Comparison of ENCODE assay signal across 8 cellular contexts in the genomic region with DNA sequence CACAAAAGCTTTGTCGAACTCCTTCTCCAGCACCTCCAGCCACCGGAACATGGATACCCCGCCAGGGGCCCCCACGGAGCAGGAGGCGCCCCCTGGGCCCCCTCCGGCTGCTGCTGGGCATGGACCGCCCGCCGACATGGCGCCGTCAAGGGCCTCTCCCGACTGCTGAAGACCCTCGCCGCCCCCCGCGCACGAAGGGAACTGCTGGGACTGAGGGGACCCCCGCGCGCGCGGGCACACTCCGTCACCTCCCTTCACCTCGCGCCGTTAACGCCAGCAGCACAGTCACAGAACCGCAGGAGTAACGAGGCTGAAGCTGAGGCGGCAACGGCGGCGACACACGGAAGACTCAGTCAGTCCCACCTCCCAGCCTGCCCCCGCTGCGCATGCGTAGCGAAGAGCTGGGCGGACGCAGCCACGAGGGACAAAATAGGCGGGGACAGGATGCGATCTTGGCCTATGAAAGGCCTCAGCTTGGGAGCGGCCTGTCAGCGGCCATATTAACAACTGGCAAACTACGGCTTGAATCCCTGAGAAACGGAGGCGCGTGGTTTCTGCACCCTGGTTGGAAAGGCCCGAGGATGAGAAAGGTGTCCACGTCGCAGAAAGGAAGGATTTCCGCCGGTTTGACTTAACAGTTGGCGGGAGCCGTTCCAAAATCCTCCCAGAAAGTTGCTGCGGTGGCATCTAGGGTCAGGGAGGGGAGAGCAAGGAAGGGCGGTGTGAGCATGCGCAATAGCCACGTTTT. TPM values are rescaled to one million over a fixed set of nuclear protein-coding genes. Genes with fewer than 3 reads are reported as not detected.
DNase-seq lines count a peak whose midpoint lies in the region; ATAC-seq and TF ChIP-seq lines count a peak whose summit lies in the region.

A gene (minus strand): TSS at position 361 of the 748 bp plus-strand sequence. CDS start 223 bp downstream, at position 138.

- no peaks in the 10 kb centered on the region for H3K27me3 ChIP-seq in prostate gland (replicated peaks; ENCODE audit: insufficient read depth)

- H3K36me3 Mint-ChIP-seq in T-helper 1 cell treated with Interleukin-12 subunit alpha and Interleukin-12 subunit beta and Interleukin-4 antibody, amounts not matched to agents 30 μg/mL and 1 μg/mL, for 36 hours (ENCODE audit: low read depth): peaks cover 21% of the 10 kb centered on the region

- peak; percentile 83 for TF ChIP-seq POLR2A in prostate gland (IDR thresholded peaks at IDR 0.05)

- H3K36me3 ChIP-seq in prostate gland (no peaks in the 10 kb centered on the region), urinary bladder (ENCODE audit: insufficient read depth) (no peaks in the 10 kb centered on the region)

- peaks cover 33% of the 10 kb centered on the region for H3K4me1 Mint-ChIP-seq in T-helper 1 cell treated with Interleukin-12 subunit alpha and Interleukin-12 subunit beta and Interleukin-4 antibody, amounts not matched to agents 30 μg/mL and 1 μg/mL, for 36 hours (ENCODE audit: low read depth)

- H3K4me1 ChIP-seq in prostate gland (replicated peaks) (no peaks in the 10 kb centered on the region), urinary bladder (ENCODE audit: insufficient read depth) (peaks cover 3% of the 10 kb centered on the region)

- H3K27ac Mint-ChIP-seq in T-helper 1 cell treated with Interleukin-12 subunit alpha and Interleukin-12 subunit beta and Interleukin-4 antibody, amounts not matched to agents 30 μg/mL and 1 μg/mL, for 36 hours: peak within 1 kb of the TSS; percentile 99

- TF ChIP-seq CTCF in GM13977 (IDR thresholded peaks at IDR 0.05; ENCODE audit: extremely low read depth, insufficient read depth, missing control alignments) (peak; percentile 12), prostate gland (IDR thresholded peaks at IDR 0.05) (peak in 1 of 4 experiments; percentile 24)

- H3K27me3 Mint-ChIP-seq in T-helper 1 cell treated with Interleukin-12 subunit alpha and Interleukin-12 subunit beta and Interleukin-4 antibody, amounts not matched to agents 30 μg/mL and 1 μg/mL, for 36 hours (ENCODE audit: low read depth): peaks cover 5% of the 10 kb centered on the region

- H3K27ac ChIP-seq in angular gyrus (ENCODE audit: low read depth, low read length): peak within 1 kb of the TSS; percentile 95
- peak within 1 kb of the TSS; percentile 89 to 91 for H3K27ac ChIP-seq in prostate gland
- H3K27ac ChIP-seq in urinary bladder (ENCODE audit: low read depth): peak within 1 kb of the TSS; percentile 77

- peak within 1 kb of the TSS; percentile 98 for H3K4me3 Mint-ChIP-seq in T-helper 1 cell treated with Interleukin-12 subunit alpha and Interleukin-12 subunit beta and Interleukin-4 antibody, amounts not matched to agents 30 μg/mL and 1 μg/mL, for 36 hours

- no peaks in the 10 kb centered on the region for H3K9me3 ChIP-seq in prostate gland

- ATAC-seq in HG02884 (IDR thresholded peaks at IDR 0.05; ENCODE audit: unreplicated experiment): peak; percentile 84
- ATAC-seq in left ventricle myocardium superior: peak; percentile 100

- in situ Hi-C loops in GM13977 (cut with MboI; ENCODE audit: low pct_unique_long_range_greater_than_20kb, low sequenced_read_pairs, unreplicated experiment): no loop called here

- under 1% methylated on average over 38 of the region's 60 CpGs for WGBS in prostate gland
- WGBS in urinary bladder: under 1% methylated on average over 60 of the region's 60 CpGs

- H3K9me3 Mint-ChIP-seq in T-helper 1 cell treated with Interleukin-12 subunit alpha and Interleukin-12 subunit beta and Interleukin-4 antibody, amounts not matched to agents 30 μg/mL and 1 μg/mL, for 36 hours: peaks cover 5% of the 10 kb centered on the region

- H3K4me3 ChIP-seq in prostate gland (peak within 1 kb of the TSS; percentile 79 to 80), urinary bladder (ENCODE audit: low read depth, low read length) (peak within 1 kb of the TSS; percentile 90)

- DNase-seq in GM13977 (ENCODE audit: low spot score) (peak; percentile 96), NCI-H1694 (lab: John Stamatoyannopoulos, UW) (peak; percentile 88), left ventricle myocardium superior (peak; percentile 96), prostate gland (ENCODE audit: low spot score) (peak; percentile 94)

- intact Hi-C loops in left ventricle myocardium superior (cut with micrococcal nuclease): no loop called here
- intact Hi-C loops in prostate gland (cut with DNase I): loop anchor here (5.0 to 10.0 kb wide), 2 partner anchors 45 to 258 kb away; no protein-coding TSS in a partner anchor

RNA-seq across cellular contexts. Expression of the gene that starts here (rescaled TPM):
- total RNA-seq in left ventricle myocardium superior (19.3 TPM), prostate gland (10 to 100 TPM; 20.2 to 24.2 TPM), urinary bladder (71.5 TPM)
- polyA plus RNA-seq in urinary bladder: 20.0 TPM

Comparison
In these comparisons a context has a peak if more than half of its experiments do, and no peak if none do; other contexts are left out.
1. Peak in every context shown above with its lines: DNase-seq, ATAC-seq, H3K4me3 ChIP-seq and H3K27ac ChIP-seq.